ENCODE assay signal across 2 cellular contexts in the genomic region with DNA sequence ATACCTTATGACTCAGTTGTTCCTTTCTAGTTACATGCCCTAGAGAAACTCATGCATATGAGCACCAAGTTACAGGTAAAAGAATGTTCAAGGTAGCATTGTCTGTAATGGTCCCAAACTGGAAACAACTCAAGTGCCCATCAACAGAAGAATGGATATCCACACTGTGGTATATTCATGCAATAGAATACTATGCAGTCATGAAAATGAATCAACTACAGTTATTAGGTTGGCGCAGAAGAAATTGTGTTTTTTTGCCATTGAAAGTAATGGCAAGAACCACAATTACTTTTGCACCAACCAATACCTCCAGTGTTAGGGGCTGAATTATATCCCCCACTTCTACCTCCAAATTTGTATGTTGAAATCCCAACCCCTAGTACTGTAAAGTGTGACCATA.
TF ChIP-seq lines count a peak whose summit lies in the region.

No MANE protein-coding gene starts in this region.

TF ChIP-seq in HEK293, 187 proteins besides CTCF, POLR2A, EP300 and RAD21 (continued from another document):
- TF ChIP-seq, protein P1, sequence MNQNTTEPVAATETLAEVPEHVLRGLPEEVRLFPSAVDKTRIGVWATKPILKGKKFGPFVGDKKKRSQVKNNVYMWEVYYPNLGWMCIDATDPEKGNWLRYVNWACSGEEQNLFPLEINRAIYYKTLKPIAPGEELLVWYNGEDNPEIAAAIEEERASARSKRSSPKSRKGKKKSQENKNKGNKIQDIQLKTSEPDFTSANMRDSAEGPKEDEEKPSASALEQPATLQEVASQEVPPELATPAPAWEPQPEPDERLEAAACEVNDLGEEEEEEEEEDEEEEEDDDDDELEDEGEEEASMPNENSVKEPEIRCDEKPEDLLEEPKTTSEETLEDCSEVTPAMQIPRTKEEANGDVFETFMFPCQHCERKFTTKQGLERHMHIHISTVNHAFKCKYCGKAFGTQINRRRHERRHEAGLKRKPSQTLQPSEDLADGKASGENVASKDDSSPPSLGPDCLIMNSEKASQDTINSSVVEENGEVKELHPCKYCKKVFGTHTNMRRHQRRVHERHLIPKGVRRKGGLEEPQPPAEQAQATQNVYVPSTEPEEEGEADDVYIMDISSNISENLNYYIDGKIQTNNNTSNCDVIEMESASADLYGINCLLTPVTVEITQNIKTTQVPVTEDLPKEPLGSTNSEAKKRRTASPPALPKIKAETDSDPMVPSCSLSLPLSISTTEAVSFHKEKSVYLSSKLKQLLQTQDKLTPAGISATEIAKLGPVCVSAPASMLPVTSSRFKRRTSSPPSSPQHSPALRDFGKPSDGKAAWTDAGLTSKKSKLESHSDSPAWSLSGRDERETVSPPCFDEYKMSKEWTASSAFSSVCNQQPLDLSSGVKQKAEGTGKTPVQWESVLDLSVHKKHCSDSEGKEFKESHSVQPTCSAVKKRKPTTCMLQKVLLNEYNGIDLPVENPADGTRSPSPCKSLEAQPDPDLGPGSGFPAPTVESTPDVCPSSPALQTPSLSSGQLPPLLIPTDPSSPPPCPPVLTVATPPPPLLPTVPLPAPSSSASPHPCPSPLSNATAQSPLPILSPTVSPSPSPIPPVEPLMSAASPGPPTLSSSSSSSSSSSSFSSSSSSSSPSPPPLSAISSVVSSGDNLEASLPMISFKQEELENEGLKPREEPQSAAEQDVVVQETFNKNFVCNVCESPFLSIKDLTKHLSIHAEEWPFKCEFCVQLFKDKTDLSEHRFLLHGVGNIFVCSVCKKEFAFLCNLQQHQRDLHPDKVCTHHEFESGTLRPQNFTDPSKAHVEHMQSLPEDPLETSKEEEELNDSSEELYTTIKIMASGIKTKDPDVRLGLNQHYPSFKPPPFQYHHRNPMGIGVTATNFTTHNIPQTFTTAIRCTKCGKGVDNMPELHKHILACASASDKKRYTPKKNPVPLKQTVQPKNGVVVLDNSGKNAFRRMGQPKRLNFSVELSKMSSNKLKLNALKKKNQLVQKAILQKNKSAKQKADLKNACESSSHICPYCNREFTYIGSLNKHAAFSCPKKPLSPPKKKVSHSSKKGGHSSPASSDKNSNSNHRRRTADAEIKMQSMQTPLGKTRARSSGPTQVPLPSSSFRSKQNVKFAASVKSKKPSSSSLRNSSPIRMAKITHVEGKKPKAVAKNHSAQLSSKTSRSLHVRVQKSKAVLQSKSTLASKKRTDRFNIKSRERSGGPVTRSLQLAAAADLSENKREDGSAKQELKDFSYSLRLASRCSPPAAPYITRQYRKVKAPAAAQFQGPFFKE (tag by site-specific recombination; IDR thresholded peaks at IDR 0.05; ENCODE audit: borderline replicate concordance): no peak
- TF ChIP-seq OVOL3 (tag by site-specific recombination; IDR thresholded peaks at IDR 0.05): no peak

TF ChIP-seq in WTC11, 78 proteins besides CTCF, POLR2A, EP300 and RAD21 (continued from another document):
- TF ChIP-seq, protein P2, sequence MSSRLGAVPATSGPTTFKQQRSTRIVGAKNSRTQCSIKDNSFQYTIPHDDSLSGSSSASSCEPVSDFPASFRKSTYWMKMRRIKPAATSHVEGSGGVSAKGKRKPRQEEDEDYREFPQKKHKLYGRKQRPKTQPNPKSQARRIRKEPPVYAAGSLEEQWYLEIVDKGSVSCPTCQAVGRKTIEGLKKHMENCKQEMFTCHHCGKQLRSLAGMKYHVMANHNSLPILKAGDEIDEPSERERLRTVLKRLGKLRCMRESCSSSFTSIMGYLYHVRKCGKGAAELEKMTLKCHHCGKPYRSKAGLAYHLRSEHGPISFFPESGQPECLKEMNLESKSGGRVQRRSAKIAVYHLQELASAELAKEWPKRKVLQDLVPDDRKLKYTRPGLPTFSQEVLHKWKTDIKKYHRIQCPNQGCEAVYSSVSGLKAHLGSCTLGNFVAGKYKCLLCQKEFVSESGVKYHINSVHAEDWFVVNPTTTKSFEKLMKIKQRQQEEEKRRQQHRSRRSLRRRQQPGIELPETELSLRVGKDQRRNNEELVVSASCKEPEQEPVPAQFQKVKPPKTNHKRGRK (CRISPR knock-in tag; IDR thresholded peaks at IDR 0.05; ENCODE audit: borderline replicate concordance): no peak
